15 cellular contexts compared by ENCODE assay signal in the genomic region with DNA sequence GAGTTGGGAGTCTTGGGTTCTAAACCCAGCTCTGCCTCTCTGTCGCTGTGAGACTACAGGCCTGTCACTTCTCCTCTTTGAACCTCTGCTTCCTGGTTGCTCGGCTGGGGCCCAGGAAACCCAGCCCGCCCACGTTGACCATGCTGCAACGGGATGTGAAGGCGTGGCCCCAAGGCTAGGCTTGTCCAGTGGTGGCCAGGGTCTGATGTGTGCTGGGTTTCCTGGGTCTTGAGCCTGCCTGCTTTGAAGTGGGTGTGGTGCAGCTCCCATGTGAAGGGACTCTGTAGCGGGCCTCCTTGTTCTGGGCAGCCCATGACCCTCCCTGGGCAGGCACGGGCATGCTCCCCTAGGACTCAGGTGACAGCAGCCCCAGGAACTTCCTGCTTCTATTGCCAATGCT.
DNase-seq lines count a peak whose midpoint lies in the region; ATAC-seq lines count a peak whose summit lies in the region.
"Had no signal": no experiment of that assay in that cellular context is flagged by ENCODE, and none has a peak within 500 bp of the region (broad histone marks: within the 10 kb centered on the region; RNA-seq: fewer than 3 reads in every experiment).

No MANE protein-coding gene starts in this region.

- H3K4me3 Mint-ChIP-seq in activated CD8-positive, alpha-beta memory T cell treated with anti-CD3 and anti-CD28 coated beads, Interleukin-2, amount 10 ng/mL, durations not matched to agents 7 days and 5 days = no peak overlapping the region
- H3K4me3 Mint-ChIP-seq in immature natural killer cell = no peak overlapping the region
- H3K4me3 Mint-ChIP-seq: effector memory CD8-positive, alpha-beta T cell had no signal

- peak; percentile 63 for DNase-seq in activated CD8-positive, alpha-beta memory T cell treated with anti-CD3 and anti-CD28 coated beads, Interleukin-2, amount 10 ng/mL, durations not matched to agents 7 days and 5 days
- no peak for DNase-seq in activated CD8-positive, alpha-beta memory T cell treated with anti-CD3 and anti-CD28 coated beads, Interleukin-2, amount 50 U/mL, for 48 hours
- DNase-seq in UCSD-AML1 (lab: John Stamatoyannopoulos, UW; ENCODE audit: unreplicated experiment) (peak; percentile 17), immature natural killer cell (peak in 1 of 3 donors; percentile 6), Kasumi-1 (lab: John Stamatoyannopoulos, UW) (no peak)
- DNase-seq in stimulated activated naive CD8-positive, alpha-beta T cell treated with anti-CD3 and anti-CD28 coated beads, Interleukin-15, Interleukin-2, amounts not matched to agents 100 U/mL and 50 U/mL, for 24 hours = peak; percentile 12
- DNase-seq: body of pancreas; DMS79; effector memory CD8-positive, alpha-beta T cell; left cardiac atrium; NCI-H1417 treated with DMSO at 0.1 percent for 48 hours; NCI-H69; T-helper 9 cell had no signal

- no peaks in the 10 kb centered on the region for H3K9me3 Mint-ChIP-seq in activated CD8-positive, alpha-beta memory T cell treated with anti-CD3 and anti-CD28 coated beads, Interleukin-2, amount 10 ng/mL, durations not matched to agents 7 days and 5 days (ENCODE audit: low read depth)
- no peaks in the 10 kb centered on the region for H3K9me3 Mint-ChIP-seq in immature natural killer cell
- H3K9me3 Mint-ChIP-seq: effector memory CD8-positive, alpha-beta T cell had no signal

- peak; percentile 65 for ATAC-seq in activated CD8-positive, alpha-beta memory T cell treated with anti-CD3 and anti-CD28 coated beads, Interleukin-2, amount 10 ng/mL, durations not matched to agents 7 days and 5 days
- no peak for ATAC-seq in stimulated activated naive CD8-positive, alpha-beta T cell treated with anti-CD3 and anti-CD28 coated beads, Interleukin-15, Interleukin-2, amounts not matched to agents 100 U/mL and 50 U/mL, for 24 hours
- ATAC-seq in GM19328 (IDR thresholded peaks at IDR 0.05; ENCODE audit: unreplicated experiment) (no peak), HG03439 (IDR thresholded peaks at IDR 0.05; ENCODE audit: unreplicated experiment) (no peak)
- ATAC-seq: body of pancreas; effector memory CD8-positive, alpha-beta T cell; left cardiac atrium had no signal

- CTCF ChIA-PET in activated CD8-positive, alpha-beta memory T cell treated with anti-CD3 and anti-CD28 coated beads, Interleukin-2, amount 10 ng/mL, durations not matched to agents 7 days and 5 days (lab: Charles Lee) = no interaction called here

- peak overlapping the region; percentile 61 for H3K27ac Mint-ChIP-seq in activated CD8-positive, alpha-beta memory T cell treated with anti-CD3 and anti-CD28 coated beads, Interleukin-2, amount 10 ng/mL, durations not matched to agents 7 days and 5 days
- peak overlapping the region in 4 of 6 donors; percentile 4 to 35 (median 24) for H3K27ac Mint-ChIP-seq in immature natural killer cell
- H3K27ac Mint-ChIP-seq: effector memory CD8-positive, alpha-beta T cell had no signal

- peaks cover 19% of the 10 kb centered on the region for H3K4me1 Mint-ChIP-seq in activated CD8-positive, alpha-beta memory T cell treated with anti-CD3 and anti-CD28 coated beads, Interleukin-2, amount 10 ng/mL, durations not matched to agents 7 days and 5 days
- peaks cover 7 to 34% of the 10 kb centered on the region in 2 donors for H3K4me1 Mint-ChIP-seq in immature natural killer cell

- no peaks in the 10 kb centered on the region for H3K27me3 Mint-ChIP-seq in activated CD8-positive, alpha-beta memory T cell treated with anti-CD3 and anti-CD28 coated beads, Interleukin-2, amount 10 ng/mL, durations not matched to agents 7 days and 5 days
- peaks cover 3 to 13% (median 7%) of the 10 kb centered on the region in 3 donors for H3K27me3 Mint-ChIP-seq in immature natural killer cell (ENCODE audit: low read depth in 3 of 3)
- H3K27me3 Mint-ChIP-seq: effector memory CD8-positive, alpha-beta T cell had no signal

- peaks cover 19% of the 10 kb centered on the region for H3K36me3 Mint-ChIP-seq in activated CD8-positive, alpha-beta memory T cell treated with anti-CD3 and anti-CD28 coated beads, Interleukin-2, amount 10 ng/mL, durations not matched to agents 7 days and 5 days
- H3K36me3 Mint-ChIP-seq in immature natural killer cell = peaks cover 20 to 62% (median 20%) of the 10 kb centered on the region in 3 donors

Comparison
In these comparisons a context has a peak if more than half of its experiments do, and no peak if none do; other contexts are left out.
1. DNase-seq: peak in activated CD8-positive, alpha-beta memory T cell treated with anti-CD3 and anti-CD28 coated beads, Interleukin-2, amount 10 ng/mL, durations not matched to agents 7 days and 5 days (single experiment), UCSD-AML1 (single experiment) and stimulated activated naive CD8-positive, alpha-beta T cell treated with anti-CD3 and anti-CD28 coated beads, Interleukin-15, Interleukin-2, amounts not matched to agents 100 U/mL and 50 U/mL, for 24 hours (single experiment); none in activated CD8-positive, alpha-beta memory T cell treated with anti-CD3 and anti-CD28 coated beads, Interleukin-2, amount 50 U/mL, for 48 hours (single experiment) and Kasumi-1 (0 of 2).